In the genomic region with DNA sequence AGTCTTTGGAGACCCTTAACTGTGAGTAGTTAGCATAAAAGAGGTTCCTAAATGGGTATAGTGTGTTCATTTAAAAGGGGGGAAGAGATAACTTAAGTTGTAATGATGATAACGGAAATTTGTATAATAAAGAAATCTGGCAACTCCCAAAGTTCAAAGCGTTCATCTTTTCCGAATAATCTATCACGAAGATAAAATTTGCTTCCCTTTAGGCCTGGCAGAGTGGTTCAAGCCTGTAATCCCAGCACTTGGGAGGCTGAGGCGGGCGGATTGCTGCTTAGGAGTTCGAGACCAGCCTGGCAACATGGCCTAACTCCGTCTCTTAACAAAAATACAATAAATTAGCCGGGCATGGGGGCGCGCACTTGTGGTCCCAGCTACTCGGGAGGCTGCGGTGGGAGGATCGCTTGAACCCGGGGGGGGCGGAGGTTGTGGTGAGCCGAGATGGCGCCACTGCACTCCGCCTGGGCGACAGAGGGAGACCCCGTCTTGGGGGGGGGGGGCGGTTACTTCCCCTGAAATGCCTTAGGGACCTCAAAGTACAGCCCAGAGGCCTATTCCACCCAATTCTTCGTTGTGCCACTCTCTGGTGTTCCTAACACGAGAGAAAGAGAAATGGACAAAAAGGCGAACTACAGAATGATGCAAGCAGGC, we compare ENCODE assay signal across 8 cellular contexts. TPM values are rescaled to one million over a fixed set of nuclear protein-coding genes. Genes with fewer than 3 reads are reported as not detected.
DNase-seq lines count a peak whose midpoint lies in the region; ATAC-seq, FAIRE-seq and TF ChIP-seq lines count a peak whose summit lies in the region.

No MANE protein-coding gene starts in this region.

- intact Hi-C loops in mucosa of descending colon (cut with DNase I, micrococcal nuclease), result no loop called here

- TF ChIP-seq POLR2A in GM12892 (IDR thresholded peaks at IDR 0.05; ENCODE audit: low read depth, low read length), result no peak

- peak; percentile 1 for ATAC-seq in HG02610 (IDR thresholded peaks at IDR 0.05; ENCODE audit: unreplicated experiment)
- ATAC-seq in mucosa of descending colon, result peak; percentile 2
- ATAC-seq in stimulated activated naive CD8-positive, alpha-beta T cell treated with anti-CD3 and anti-CD28 coated beads, Interleukin-15, Interleukin-2, amounts not matched to agents 100 U/mL and 50 U/mL, for 24 hours, result no peak
- ATAC-seq in HG02763 (IDR thresholded peaks at IDR 0.05; ENCODE audit: unreplicated experiment), result no peak
- no peak for ATAC-seq in GM19324 (IDR thresholded peaks at IDR 0.05; ENCODE audit: low FRiP score, unreplicated experiment)

- peaks cover 10 to 18% of the 10 kb centered on the region in 2 donors for H3K36me3 ChIP-seq in duodenal mucosa (ENCODE audit: control insufficient read depth in 1 of 2, insufficient read depth in 2 of 2, low read length in 2 of 2)
- no peaks in the 10 kb centered on the region for H3K36me3 ChIP-seq in mucosa of descending colon (ENCODE audit: low read depth)

- FAIRE-seq in GM12892 (lab: Jason Lieb, UNC), result no peak

- DNase-seq in activated CD4-positive, alpha-beta T cell treated with anti-CD3 and anti-CD28 coated beads for 1 hour, result peak; percentile 14
- peak; percentile 44 to 69 (median 61) for DNase-seq in mucosa of descending colon
- peak; percentile 63 for DNase-seq in stimulated activated naive CD8-positive, alpha-beta T cell treated with anti-CD3 and anti-CD28 coated beads, Interleukin-15, Interleukin-2, amounts not matched to agents 100 U/mL and 50 U/mL, for 24 hours
- no peak for DNase-seq in GM12892 (ENCODE audit: insufficient read length)

- no peak for TF ChIP-seq CTCF in mucosa of descending colon (IDR thresholded peaks at IDR 0.05)

- H3K27me3 ChIP-seq in duodenal mucosa (ENCODE audit: control insufficient read depth in 1 of 2, insufficient read depth in 2 of 2, low read length in 2 of 2), result no peaks in the 10 kb centered on the region

- H3K9ac ChIP-seq in duodenal mucosa (ENCODE audit: low read depth in 1 of 2, low read length in 2 of 2), result peak overlapping the region; percentile 91 to 98

- H3K4me3 ChIP-seq in duodenal mucosa (ENCODE audit: low read depth in 1 of 2, low read length in 2 of 2), result peak overlapping the region; percentile 95 to 96
- H3K4me3 ChIP-seq in mucosa of descending colon, result peak overlapping the region; percentile 45

- H3K9me3 ChIP-seq in duodenal mucosa (ENCODE audit: control insufficient read depth in 1 of 2, low read length in 2 of 2) (no peaks in the 10 kb centered on the region), mucosa of descending colon (no peaks in the 10 kb centered on the region)

- H3K4me1 ChIP-seq in duodenal mucosa (ENCODE audit: control insufficient read depth in 1 of 2, insufficient read depth in 2 of 2, low read length in 2 of 2) (peaks cover 14 to 28% of the 10 kb centered on the region in 2 donors), mucosa of descending colon (ENCODE audit: low read depth) (peaks cover 22% of the 10 kb centered on the region)

- peak overlapping the region; percentile 91 for H3K27ac ChIP-seq in duodenal mucosa (ENCODE audit: low read depth, low read length)

RNA-seq across cellular contexts. Expression of a gene that starts 0.9 kb away (rescaled TPM):
- 100 to 1,000 TPM in 2 of 3 donors, 10 to 100 TPM in 1; 89.1 to 160 (median 120) TPM for total RNA-seq in mucosa of descending colon
- polyA plus RNA-seq in GM12892 (2012; ENCODE audit: missing spikeins), result 76.4 TPM

RNA-seq across cellular contexts. Expression of a gene that starts 48.5 kb away (rescaled TPM):
- total RNA-seq in mucosa of descending colon, result 10 to 100 TPM; 25.2 to 66.7 (median 27.5) TPM
- polyA plus RNA-seq in GM12892 (2012; ENCODE audit: missing spikeins), result 30.6 TPM

Comparison
In these comparisons a context has a peak if more than half of its experiments do, and no peak if none do; other contexts are left out.
1. ATAC-seq: peak in HG02610 (single experiment) and mucosa of descending colon (single experiment); none in stimulated activated naive CD8-positive, alpha-beta T cell treated with anti-CD3 and anti-CD28 coated beads, Interleukin-15, Interleukin-2, amounts not matched to agents 100 U/mL and 50 U/mL, for 24 hours (single experiment), HG02763 (single experiment) and GM19324 (single experiment).